2 cellular contexts compared by ENCODE assay signal in the genomic region with DNA sequence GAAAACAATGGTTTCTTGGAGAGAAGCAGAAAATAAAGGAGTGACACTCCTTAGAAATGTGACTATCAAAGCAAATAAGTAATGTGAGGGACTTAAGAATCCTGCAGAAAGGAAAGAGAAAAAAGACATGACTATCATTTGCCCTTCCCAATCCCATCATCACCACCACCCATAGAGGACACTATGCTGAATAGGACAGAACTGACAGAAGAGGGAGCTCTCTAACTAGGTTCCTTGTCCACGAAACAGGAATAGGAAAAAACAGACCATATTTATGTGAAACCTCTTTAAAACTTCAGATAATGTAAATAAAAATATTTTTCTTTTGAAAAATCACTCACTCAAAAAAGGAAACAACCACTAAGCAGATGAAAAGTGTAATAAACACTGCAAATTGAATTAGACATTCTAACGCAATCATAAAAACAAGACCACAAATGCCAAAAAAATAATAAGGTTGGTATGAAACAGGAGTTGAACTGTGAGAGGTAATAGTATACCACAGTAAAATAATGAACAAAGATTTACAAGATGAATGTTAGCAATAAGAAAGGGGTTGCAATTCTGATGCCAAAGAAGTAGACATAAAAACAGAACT.
TF ChIP-seq lines count a peak whose summit lies in the region.

No MANE protein-coding gene starts in this region.

TF ChIP-seq in HCT116, 20 proteins besides CTCF, POLR2A, EP300 and RAD21 (continued from another document):
- TF ChIP-seq EGR1 (IDR thresholded peaks at IDR 0.05; ENCODE audit: low read depth) (no peak), YY1 (IDR thresholded peaks at IDR 0.05; ENCODE audit: extremely low read depth, insufficient replicate concordance, low read depth, low read length) (no peak), ZBTB33 (IDR thresholded peaks at IDR 0.05; ENCODE audit: extremely low read depth, insufficient replicate concordance, low read length) (no peak)

TF ChIP-seq in liver, 16 proteins besides CTCF, POLR2A, EP300 and RAD21 (continued from another document):
- TF ChIP-seq REST (IDR thresholded peaks at IDR 0.05): no peak
- no peak for TF ChIP-seq HNF4A (conservative IDR thresholded peaks at IDR 0.05)
- TF ChIP-seq HNF4G (IDR thresholded peaks at IDR 0.05): no peak
- TF ChIP-seq TAF1 (conservative IDR thresholded peaks at IDR 0.05): no peak
- TF ChIP-seq FOXA2 (IDR thresholded peaks at IDR 0.05): no peak
- TF ChIP-seq, protein P1, sequence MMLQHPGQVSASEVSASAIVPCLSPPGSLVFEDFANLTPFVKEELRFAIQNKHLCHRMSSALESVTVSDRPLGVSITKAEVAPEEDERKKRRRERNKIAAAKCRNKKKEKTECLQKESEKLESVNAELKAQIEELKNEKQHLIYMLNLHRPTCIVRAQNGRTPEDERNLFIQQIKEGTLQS (IDR thresholded peaks at IDR 0.05): no peak
TF ChIP-seq in liver: peak in this region for 0.
